In genomic region chr5:173505634-173506033, GRCh38 we compare ENCODE assay signal across 17 cellular contexts.
DNase-seq lines count a peak whose midpoint lies in the region; ATAC-seq, FAIRE-seq and TF ChIP-seq lines count a peak whose summit lies in the region.
"Had no signal": no experiment of that assay in that cellular context is flagged by ENCODE, and none has a peak within 500 bp of the region (broad histone marks: within the 10 kb centered on the region; RNA-seq: fewer than 3 reads in every experiment).

No MANE protein-coding gene starts in this region.

- no peak overlapping the region for H3K4me2 ChIP-seq in HCT116 (ENCODE audit: low read length)
- no peak overlapping the region for H3K4me2 ChIP-seq in GM12878 (ENCODE audit: control insufficient read depth, insufficient read depth)
- H3K4me2 ChIP-seq: GM23338 had no signal

- H3K4me3 Mint-ChIP-seq in stimulated activated naive CD8-positive, alpha-beta T cell treated with anti-CD3 and anti-CD28 coated beads, Interleukin-15, amount 100 ng/mL, for 72 hours: no peak overlapping the region
- H3K4me3 Mint-ChIP-seq: CD4-positive, alpha-beta memory T cell; GM23338 had no signal

- H3K27ac ChIP-seq in HCT116 (ENCODE audit: low read depth, low read length) (no peak overlapping the region), GM12878 (ENCODE audit: control insufficient read depth, insufficient read depth) (no peak overlapping the region), esophagus muscularis mucosa (replicated peaks in 1 of 4) (no peak overlapping the region)

- in situ Hi-C loops in GM12878 (cut with MboI): no loop called here

- H3K27ac Mint-ChIP-seq in stimulated activated naive CD8-positive, alpha-beta T cell treated with anti-CD3 and anti-CD28 coated beads, Interleukin-15, amount 100 ng/mL, for 72 hours: no peak overlapping the region
- H3K27ac Mint-ChIP-seq: CD4-positive, alpha-beta memory T cell; GM23338 had no signal

- SMC1A ChIA-PET in GM12878 (lab: Charles Lee; ENCODE audit: uncharacterized antibody, unreplicated experiment): no interaction called here

- H3K36me3 ChIP-seq in HCT116 (ENCODE audit: control insufficient read depth in 1 of 2, insufficient read depth in 2 of 2, low read length in 2 of 2) (no peaks in the 10 kb centered on the region), GM12878 (ENCODE audit: control insufficient read depth in 2 of 2, insufficient read depth in 2 of 2, low read length in 1 of 2) (no peaks in the 10 kb centered on the region), esophagus muscularis mucosa (no peaks in the 10 kb centered on the region)
- H3K36me3 ChIP-seq: HAP-1 had no signal

- intact Hi-C loops in HCT116 (cut with micrococcal nuclease): no loop called here
- intact Hi-C loops in GM12878 (cut with micrococcal nuclease; ENCODE audit: unreplicated experiment): no loop called here
- intact Hi-C loops in esophagus muscularis mucosa (cut with DNase I): no loop called here

- CTCF ChIA-PET in HCT116 (lab: Charles Lee) (no interaction called here), GM12878 (lab: Yijun Ruan, JAX) (no interaction called here)

- H3K4me3 ChIP-seq in HCT116 (replicated peaks in 1 of 2; ENCODE audit: low read depth in 1 of 2, low read length in 2 of 2) (no peak overlapping the region), GM12878 (no peak overlapping the region), esophagus muscularis mucosa (no peak overlapping the region)
- H3K4me3 ChIP-seq: GM23338, HAP-1 had no signal

- no peak for TF ChIP-seq POLR2A in HCT116 (IDR thresholded peaks at IDR 0.05; ENCODE audit: borderline replicate concordance, extremely low read depth, insufficient read depth, insufficient read length)
- no peak for TF ChIP-seq POLR2A in GM12878 (IDR thresholded peaks at IDR 0.05; ENCODE audit: low read depth, low read length)
- no peak for TF ChIP-seq POLR2A in esophagus muscularis mucosa (IDR thresholded peaks at IDR 0.05; ENCODE audit: low read depth)

- H2AFZ ChIP-seq in HCT116 (ENCODE audit: low read depth, low read length, poor library complexity, severe bottlenecking) (no peak overlapping the region), GM12878 (ENCODE audit: control insufficient read depth, low read depth, low read length) (no peak overlapping the region)
- H2AFZ ChIP-seq: GM23338 had no signal

- H3K27me3 Mint-ChIP-seq in stimulated activated naive CD8-positive, alpha-beta T cell treated with anti-CD3 and anti-CD28 coated beads, Interleukin-15, amount 100 ng/mL, for 72 hours: no peaks in the 10 kb centered on the region

- no peak for DNase-seq in HCT116 (ENCODE audit: low read depth, low spot score)
- no peak for DNase-seq in GM12878 (ENCODE audit: low read depth, low spot score)
- peak; percentile 66 for DNase-seq in esophagus muscularis mucosa (ENCODE audit: extremely low spot score)
- DNase-seq in stimulated activated naive CD8-positive, alpha-beta T cell treated with anti-CD3 and anti-CD28 coated beads, Interleukin-15, amount 100 ng/mL, for 72 hours: no peak
- no peak for DNase-seq in cortex of kidney (lab: John Stamatoyannopoulos, UW)
- no peak for DNase-seq in HTR-8/SVneo (ENCODE audit: insufficient read length, low spot score)
- DNase-seq: C1 segment of cervical spinal cord; CD4-positive, alpha-beta memory T cell; COR-L47; DMS153; DND-41 had no signal

- H3K9ac ChIP-seq in HCT116 (ENCODE audit: low read length) (no peak overlapping the region), GM12878 (ENCODE audit: control insufficient read depth, insufficient read depth, low read length) (no peak overlapping the region)

- H3K4me1 ChIP-seq in HCT116 (ENCODE audit: control insufficient read depth in 1 of 2, insufficient read depth in 2 of 2, low read length in 2 of 2) (no peaks in the 10 kb centered on the region), GM12878 (ENCODE audit: control insufficient read depth, insufficient read depth, low read length) (no peaks in the 10 kb centered on the region), esophagus muscularis mucosa (peaks cover 0 to 19% (median 15%) of the 10 kb centered on the region in 4 donors)
- H3K4me1 ChIP-seq: HAP-1 had no signal

- RAD21 ChIA-PET in HCT116 (lab: Charles Lee; ENCODE audit: low non-redundant PET in 1 of 2, low total read pairs in 2 of 2, uncharacterized antibody in 2 of 2, unreplicated experiment in 2 of 2): no interaction called here
- RAD21 ChIA-PET in GM12878 (lab: Charles Lee; ENCODE audit: unreplicated experiment): no interaction called here

- H3K27me3 ChIP-seq in HCT116 (ENCODE audit: insufficient read depth, low read length): no peaks in the 10 kb centered on the region
- H3K27me3 ChIP-seq in GM12878 (replicated peaks in 1 of 2; ENCODE audit: control insufficient read depth in 2 of 2, insufficient read depth in 2 of 2, low read length in 1 of 2): peaks cover 0 to 3% of the 10 kb centered on the region in 2 experiments
- H3K27me3 ChIP-seq in esophagus muscularis mucosa: no peaks in the 10 kb centered on the region

- FAIRE-seq in GM12878 (lab: Jason Lieb, UNC) (no peak), HTR-8/SVneo (lab: Jason Lieb, UNC) (no peak)
- FAIRE-seq: G401.6, H54 had no signal

- no peak for TF ChIP-seq CTCF in HCT116 (IDR thresholded peaks at IDR 0.05 in 2 of 3, conservative IDR thresholded peaks at IDR 0.05 in 1 of 3; ENCODE audit: borderline replicate concordance in 1 of 3, insufficient read depth in 1 of 3, low read depth in 2 of 3, low read length in 2 of 3)
- TF ChIP-seq CTCF in GM12878 (IDR thresholded peaks at IDR 0.05 in 2 of 3, conservative IDR thresholded peaks at IDR 0.05 in 1 of 3; ENCODE audit: control insufficient read depth in 2 of 3, extremely low read depth in 1 of 3, insufficient read depth in 1 of 3, low read depth in 3 of 3, low read length in 3 of 3): no peak
- no peak for TF ChIP-seq CTCF in esophagus muscularis mucosa (IDR thresholded peaks at IDR 0.05)

- no TSS peak for BruUV-seq in HCT116 (replicated peaks; lab: Mats Ljungman, UMichigan)
- no TSS peak for BruUV-seq in GM12878 (replicated peaks; lab: Mats Ljungman, UMichigan)

- peaks cover 0 to 9% of the 10 kb centered on the region in 2 experiments; a peak in 1 of 4 replicates for H3K9me3 ChIP-seq in HCT116 (ENCODE audit: control insufficient read depth in 1 of 2, insufficient read depth in 1 of 2, low read depth in 1 of 2, low read length in 2 of 2)
- no peaks in the 10 kb centered on the region; the same call in 2 of the 3 replicates for H3K9me3 ChIP-seq in GM12878 (replicated peaks; ENCODE audit: control insufficient read depth, insufficient read depth, low read length)
- H3K9me3 ChIP-seq in esophagus muscularis mucosa: peaks cover 0 to 9% (median 7%) of the 10 kb centered on the region in 4 donors
- H3K9me3 ChIP-seq: HAP-1 had no signal

- TF ChIP-seq EP300 in Ishikawa (IDR thresholded peaks at IDR 0.05; ENCODE audit: borderline replicate concordance): no peak
- no peak for TF ChIP-seq EP300 in GM12878 (IDR thresholded peaks at IDR 0.05; ENCODE audit: borderline replicate concordance in 1 of 2, control insufficient read depth in 1 of 2, low read depth in 2 of 2, low read length in 2 of 2)
- TF ChIP-seq EP300 in esophagus muscularis mucosa (IDR thresholded peaks at IDR 0.05): no peak

- no peaks in the 10 kb centered on the region for H3K79me2 ChIP-seq in HCT116 (ENCODE audit: insufficient read depth, low read length)
- H3K79me2 ChIP-seq in GM12878 (ENCODE audit: control insufficient read depth, insufficient read depth, low read length): no peaks in the 10 kb centered on the region

- WGBS in GM12878 (ENCODE audit: insufficient coverage, insufficient replicate concordance, low lambda C conversion rate, missing lambda C conversion rate): 0% methylated on average over 3 of the region's 3 CpGs
- WGBS in esophagus muscularis mucosa: 95% methylated on average over 3 of the region's 3 CpGs

- POLR2A ChIA-PET in HCT116 (lab: Charles Lee): no interaction called here
- POLR2A ChIA-PET in GM12878 (lab: Charles Lee): no interaction called here

- no peaks in the 10 kb centered on the region for H3K9me2 ChIP-seq in HCT116 (ENCODE audit: insufficient read depth)

- no peaks in the 10 kb centered on the region for H3K4me1 Mint-ChIP-seq in stimulated activated naive CD8-positive, alpha-beta T cell treated with anti-CD3 and anti-CD28 coated beads, Interleukin-15, amount 100 ng/mL, for 72 hours
- H3K4me1 Mint-ChIP-seq: CD4-positive, alpha-beta memory T cell; GM23338 had no signal

- TF ChIP-seq RAD21 in HCT116 (IDR thresholded peaks at IDR 0.05; ENCODE audit: low read depth) (no peak), Ishikawa (IDR thresholded peaks at IDR 0.05; ENCODE audit: low read depth) (no peak), GM12878 (IDR thresholded peaks at IDR 0.05; ENCODE audit: insufficient read depth, low read depth, low read length) (no peak)

- ATAC-seq in HCT116: no peak
- ATAC-seq in GM12878: no peak
- no peak for ATAC-seq in activated CD4-positive, CD25-positive, alpha-beta regulatory T cell treated with anti-CD3 and anti-CD28 coated beads, Interleukin-2, amount 50 U/mL, for 24 hours
- ATAC-seq in stimulated activated naive CD8-positive, alpha-beta T cell treated with anti-CD3 and anti-CD28 coated beads, Interleukin-15, amount 100 ng/mL, for 72 hours: no peak
- ATAC-seq: GM23338 had no signal

- H3K9me3 Mint-ChIP-seq in stimulated activated naive CD8-positive, alpha-beta T cell treated with anti-CD3 and anti-CD28 coated beads, Interleukin-15, amount 100 ng/mL, for 72 hours: peaks cover 0 to 7% of the 10 kb centered on the region in 2 donors

- no peaks in the 10 kb centered on the region for H4K20me1 ChIP-seq in HCT116 (ENCODE audit: insufficient read depth)
- no peaks in the 10 kb centered on the region for H4K20me1 ChIP-seq in GM12878 (ENCODE audit: control insufficient read depth, insufficient read depth)

TF ChIP-seq in HCT116, 20 proteins besides CTCF, POLR2A, EP300 and RAD21:
- peak; percentile 78 for TF ChIP-seq YY1 (IDR thresholded peaks at IDR 0.05; ENCODE audit: extremely low read depth, insufficient replicate concordance, low read depth, low read length)
- no peak for TF ChIP-seq SRF (IDR thresholded peaks at IDR 0.05; ENCODE audit: low read depth)

TF ChIP-seq in Ishikawa, 13 proteins besides CTCF, POLR2A, EP300 and RAD21:
- TF ChIP-seq YY1 (IDR thresholded peaks at IDR 0.05; ENCODE audit: low read depth): 0 out of 2 replicates have a peak, but pooled peaks have one; percentile 31
- no peak for TF ChIP-seq TAF1 (IDR thresholded peaks at IDR 0.05; ENCODE audit: low read depth)

Comparison
In these comparisons a context has a peak if more than half of its experiments do, and no peak if none do; other contexts are left out.
1. Of the 18 proteins assayed by ChIP-seq in both GM12878 and HCT116: peak only in GM12878: none; only in HCT116: none; in both: YY1; in neither: 17.